In the genomic region with DNA sequence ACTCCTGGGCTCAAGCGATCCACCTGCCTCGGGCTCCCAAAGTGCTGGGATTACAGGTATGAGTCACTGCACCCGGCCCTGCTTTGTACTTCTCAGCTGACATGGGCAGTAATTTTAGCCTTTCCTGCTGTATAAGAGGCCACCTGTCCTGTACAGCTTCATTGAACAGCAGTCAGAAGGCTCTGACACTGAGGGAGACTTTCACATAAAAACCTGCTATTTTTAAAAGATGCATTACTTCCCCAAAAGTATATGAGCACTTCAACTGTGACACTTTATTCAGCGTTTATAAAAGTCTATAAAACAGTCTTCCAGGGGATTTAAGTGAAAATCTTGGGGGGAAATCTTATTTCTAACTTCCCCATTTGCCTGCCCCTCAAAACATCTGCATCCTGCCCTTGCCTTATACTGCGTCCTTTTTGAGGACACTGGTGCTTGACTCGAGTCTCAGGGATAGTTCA, we compare ENCODE assay signal across 14 cellular contexts. TPM values are rescaled to one million over a fixed set of nuclear protein-coding genes. Genes with fewer than 3 reads are reported as not detected.
DNase-seq lines count a peak whose midpoint lies in the region; ATAC-seq, FAIRE-seq and TF ChIP-seq lines count a peak whose summit lies in the region.
"Had no signal": no experiment of that assay in that cellular context is flagged by ENCODE, and none has a peak within 500 bp of the region (broad histone marks: within the 10 kb centered on the region; RNA-seq: fewer than 3 reads in every experiment).

No MANE protein-coding gene starts in this region.

- peak overlapping the region; percentile 76 for H3K4me2 ChIP-seq in GM12878 (ENCODE audit: control insufficient read depth, insufficient read depth)

- H3K27me3 ChIP-seq in GM12878 (replicated peaks in 1 of 2; ENCODE audit: control insufficient read depth in 2 of 2, insufficient read depth in 2 of 2, low read length in 1 of 2) (no peaks in the 10 kb centered on the region), stomach (no peaks in the 10 kb centered on the region)
- H3K27me3 ChIP-seq: MG63 had no signal

- TF ChIP-seq EP300 in GM12878 (IDR thresholded peaks at IDR 0.05; ENCODE audit: borderline replicate concordance in 1 of 2, control insufficient read depth in 1 of 2, low read depth in 2 of 2, low read length in 2 of 2) (no peak), stomach (IDR thresholded peaks at IDR 0.05) (no peak)

- H3K36me3 ChIP-seq in GM12878 (ENCODE audit: control insufficient read depth in 2 of 2, insufficient read depth in 2 of 2, low read length in 1 of 2): no peaks in the 10 kb centered on the region
- H3K36me3 ChIP-seq in stomach: no peaks in the 10 kb centered on the region
- H3K36me3 ChIP-seq: MG63, thoracic aorta had no signal

- DNase-seq in COLO668 (lab: John Stamatoyannopoulos, UW; ENCODE audit: unreplicated experiment): peak; percentile 91
- DNase-seq in NCI-H2029 (lab: John Stamatoyannopoulos, UW): peak; percentile 87
- DNase-seq in GM12878 (ENCODE audit: low read depth, low spot score): no peak
- DNase-seq in GM20000 (ENCODE audit: low spot score): no peak
- no peak for DNase-seq in stomach
- DNase-seq: foreskin melanocyte, MG63, SIG-M5 had no signal

- CTCF ChIA-PET in GM12878 (lab: Yijun Ruan, JAX): interaction anchor here (0.7 to 12.6 kb wide), 12 partner anchors 9 to 778 kb away, joined by 3 to 175 read pairs (median 4); a partner anchor contains a TSS

- in situ Hi-C loops in GM12878 (cut with MboI): no loop called here

- POLR2A ChIA-PET in GM12878 (lab: Charles Lee): interaction anchor here (0.6 to 2.7 kb wide), 8 partner anchors 9 to 275 kb away, joined by 3 to 25 read pairs (median 4); a partner anchor contains a TSS

- WGBS in GM12878 (ENCODE audit: insufficient coverage, insufficient replicate concordance, low lambda C conversion rate, missing lambda C conversion rate): under 1% methylated on average over 6 of the region's 6 CpGs
- 49 to 59% (median 52%) methylated on average over 6 of the region's 6 CpGs for WGBS in stomach, 5 donors

- H3K79me2 ChIP-seq in GM12878 (ENCODE audit: control insufficient read depth, insufficient read depth, low read length): no peaks in the 10 kb centered on the region

- H3K27ac ChIP-seq in GM12878 (ENCODE audit: control insufficient read depth, insufficient read depth) (peak overlapping the region; percentile 73), stomach (no peak overlapping the region)
- H3K27ac ChIP-seq: thoracic aorta had no signal

- ATAC-seq in GM21576 (IDR thresholded peaks at IDR 0.05; ENCODE audit: unreplicated experiment) (peak; percentile 57), GM12878 (peak; percentile 75), HG03342 (IDR thresholded peaks at IDR 0.05; ENCODE audit: unreplicated experiment) (no peak), HG03045 (IDR thresholded peaks at IDR 0.05; ENCODE audit: unreplicated experiment) (no peak)

- peak overlapping the region; percentile 41; the same call in 1 of the 2 replicates for H3K4me3 ChIP-seq in GM12878
- no peak overlapping the region for H3K4me3 ChIP-seq in stomach
- H3K4me3 ChIP-seq: MG63, thoracic aorta had no signal

- no peak for TF ChIP-seq CTCF in GM12878 (IDR thresholded peaks at IDR 0.05 in 2 of 3, conservative IDR thresholded peaks at IDR 0.05 in 1 of 3; ENCODE audit: control insufficient read depth in 2 of 3, extremely low read depth in 1 of 3, insufficient read depth in 1 of 3, low read depth in 3 of 3, low read length in 3 of 3)
- TF ChIP-seq CTCF in GM20000 (IDR thresholded peaks at IDR 0.05; ENCODE audit: extremely low read depth, missing control alignments): no peak
- TF ChIP-seq CTCF in stomach (IDR thresholded peaks at IDR 0.05): no peak

- TF ChIP-seq POLR2A in GM12878 (IDR thresholded peaks at IDR 0.05; ENCODE audit: low read depth, low read length) (no peak), stomach (IDR thresholded peaks at IDR 0.05) (no peak)

- TF ChIP-seq RAD21 in GM12878 (IDR thresholded peaks at IDR 0.05; ENCODE audit: insufficient read depth, low read depth, low read length): no peak

- H3K9me3 ChIP-seq in GM12878 (replicated peaks; ENCODE audit: control insufficient read depth, insufficient read depth, low read length): no peaks in the 10 kb centered on the region
- H3K9me3 ChIP-seq in stomach: no peaks in the 10 kb centered on the region
- H3K9me3 ChIP-seq: MG63, thoracic aorta had no signal

- peaks cover 49% of the 10 kb centered on the region for H3K4me1 ChIP-seq in GM12878 (ENCODE audit: control insufficient read depth, insufficient read depth, low read length)
- peaks cover 0 to 25% (median 5%) of the 10 kb centered on the region in 4 donors for H3K4me1 ChIP-seq in stomach

- H3K9ac ChIP-seq in GM12878 (ENCODE audit: control insufficient read depth, insufficient read depth, low read length): peak overlapping the region; percentile 15; the same call in 1 of the 2 replicates

- no TSS peak for BruUV-seq in GM12878 (replicated peaks; lab: Mats Ljungman, UMichigan)

- intact Hi-C loops in GM12878 (cut with micrococcal nuclease; ENCODE audit: unreplicated experiment) (no loop called here), stomach (cut with DNase I; ENCODE audit: low total_unique reads) (no loop called here)

- no peaks in the 10 kb centered on the region for H4K20me1 ChIP-seq in GM12878 (ENCODE audit: control insufficient read depth, insufficient read depth)

- FAIRE-seq in GM12878 (lab: Jason Lieb, UNC): no peak
- FAIRE-seq: colon had no signal

- SMC1A ChIA-PET in GM12878 (lab: Charles Lee; ENCODE audit: uncharacterized antibody, unreplicated experiment): interaction anchor here (0.7 to 9.8 kb wide), 6 partner anchors 8 to 298 kb away, joined by 3 to 73 read pairs (median 5); a partner anchor contains a TSS

- H2AFZ ChIP-seq in GM12878 (ENCODE audit: control insufficient read depth, low read depth, low read length): peak overlapping the region; percentile 41; the same call in 1 of the 2 replicates

- RAD21 ChIA-PET in GM12878 (lab: Charles Lee; ENCODE audit: unreplicated experiment): interaction anchor here (1.2 to 3.9 kb wide), 5 partner anchors 9 to 61 kb away, joined by 3 to 17 read pairs (median 5); a partner anchor contains a TSS

RNA-seq across cellular contexts. Expression of a gene that starts 17.6 kb away (rescaled TPM):
- total RNA-seq in GM12878 (2013; cell fraction: nucleolus; rRNA removed): not detected in 2 replicates
- total RNA-seq in GM12878 (2014; rRNA removed): not detected in 2 replicates
- total RNA-seq in GM12878 (2014; rRNA removed; fragmentation: Illumina TruSeq; extraction: Trizol): not detected in 2 replicates
- total RNA-seq in GM12878 (2021): not detected in 2 replicates
- not detected for polyA plus RNA-seq in GM12878 (2011; ENCODE audit: low read depth)
- not detected in 2 replicates for polyA plus RNA-seq in GM12878 (2011; rRNA removed)
- polyA plus RNA-seq in GM12878 (2011; cell fraction: cytosol; rRNA removed): not detected in 2 replicates
- not detected in 2 replicates for polyA plus RNA-seq in GM12878 (2011; cell fraction: nucleus; rRNA removed)
- polyA plus RNA-seq in GM12878 (2012): not detected in 2 replicates
- polyA plus RNA-seq in GM12878 (2014; fragmentation: Illumina TruSeq; extraction: Trizol): not detected in 2 replicates
- polyA plus RNA-seq in GM12878 (2014; fragmentation: Nextera tagmentation; extraction: Ambion mirVana): not detected
- polyA plus RNA-seq in GM12878 (2014; rRNA removed): not detected in 2 replicates
- polyA plus RNA-seq in GM12878 (2016; fragmentation: Nextera tagmentation; extraction: Ambion mirVana): not detected
- under 0.01 and 3,585 TPM in 2 replicates for polyA minus RNA-seq in GM12878 (2011; rRNA and poly(A)+ RNA removed)
- polyA minus RNA-seq in GM12878 (2011; cell fraction: cytosol; rRNA and poly(A)+ RNA removed): 537 and 622 TPM in 2 replicates
- under 0.01 TPM in 2 replicates for polyA minus RNA-seq in GM12878 (2011; cell fraction: nucleus; rRNA and poly(A)+ RNA removed)
- not detected for total RNA-seq in stomach
- polyA plus RNA-seq in stomach: not detected
- total RNA-seq: liver, thoracic aorta had no signal
- polyA plus RNA-seq: liver had no signal

RNA-seq across cellular contexts. Expression of a gene that starts 26.3 kb away (rescaled TPM):
- 36.3 and 49.0 TPM in 2 replicates for total RNA-seq in GM12878 (2013; cell fraction: nucleolus; rRNA removed)
- total RNA-seq in GM12878 (2014; rRNA removed): 73.1 and 78.7 TPM in 2 replicates
- total RNA-seq in GM12878 (2014; rRNA removed; fragmentation: Illumina TruSeq; extraction: Trizol): 80.7 and 85.6 TPM in 2 replicates
- 75.0 and 81.9 TPM in 2 replicates for total RNA-seq in GM12878 (2021)
- polyA plus RNA-seq in GM12878 (2011; ENCODE audit: low read depth): 21.7 TPM
- polyA plus RNA-seq in GM12878 (2011; rRNA removed): 95.0 and 97.8 TPM in 2 replicates
- 90.6 and 93.2 TPM in 2 replicates for polyA plus RNA-seq in GM12878 (2011; cell fraction: cytosol; rRNA removed)
- 108 and 123 TPM in 2 replicates for polyA plus RNA-seq in GM12878 (2011; cell fraction: nucleus; rRNA removed)
- polyA plus RNA-seq in GM12878 (2012): 30.7 and 38.9 TPM in 2 replicates
- 88.9 and 99.3 TPM in 2 replicates for polyA plus RNA-seq in GM12878 (2014; fragmentation: Illumina TruSeq; extraction: Trizol)
- 10 to 100 TPM; 42.3 to 45.5 TPM for polyA plus RNA-seq in GM12878 (2014; fragmentation: Nextera tagmentation; extraction: Ambion mirVana)
- polyA plus RNA-seq in GM12878 (2014; rRNA removed): 70.8 and 75.1 TPM in 2 replicates
- 100 to 1,000 TPM in 1 of 2 experiments, 10 to 100 TPM in 1; 99.3 to 104 TPM for polyA plus RNA-seq in GM12878 (2016; fragmentation: Nextera tagmentation; extraction: Ambion mirVana)
- polyA minus RNA-seq in GM12878 (2011; rRNA and poly(A)+ RNA removed): 107 and 133 TPM in 2 replicates
- polyA minus RNA-seq in GM12878 (2011; cell fraction: cytosol; rRNA and poly(A)+ RNA removed): 30.5 and 36.8 TPM in 2 replicates
- polyA minus RNA-seq in GM12878 (2011; cell fraction: nucleus; rRNA and poly(A)+ RNA removed): 28.8 and 38.6 TPM in 2 replicates
- total RNA-seq in stomach: 10 to 100 TPM in 3 of 5 donors, 1 to 10 TPM in 2; 2.3 to 34.8 (median 10.4) TPM
- 1 to 10 TPM; 1.4 to 6.5 (median 1.9) TPM for polyA plus RNA-seq in stomach

RNA-seq across cellular contexts. Expression of a gene that starts 38.8 kb away (rescaled TPM):
- 3.4 and 5.6 TPM in 2 replicates for total RNA-seq in GM12878 (2013; cell fraction: nucleolus; rRNA removed)
- 17.1 and 26.5 TPM in 2 replicates for total RNA-seq in GM12878 (2014; rRNA removed)
- total RNA-seq in GM12878 (2014; rRNA removed; fragmentation: Illumina TruSeq; extraction: Trizol): 8.5 and 10.3 TPM in 2 replicates
- total RNA-seq in GM12878 (2021): 15.9 and 18.1 TPM in 2 replicates
- 0.87 TPM for polyA plus RNA-seq in GM12878 (2011; ENCODE audit: low read depth)
- 1.7 and 2.6 TPM in 2 replicates for polyA plus RNA-seq in GM12878 (2011; rRNA removed)
- polyA plus RNA-seq in GM12878 (2011; cell fraction: cytosol; rRNA removed): 2.3 and 4.7 TPM in 2 replicates
- polyA plus RNA-seq in GM12878 (2011; cell fraction: nucleus; rRNA removed): 36.5 and 40.7 TPM in 2 replicates
- polyA plus RNA-seq in GM12878 (2012): 7.7 and 10.3 TPM in 2 replicates
- polyA plus RNA-seq in GM12878 (2014; fragmentation: Illumina TruSeq; extraction: Trizol): 3.8 and 8.3 TPM in 2 replicates
- polyA plus RNA-seq in GM12878 (2014; fragmentation: Nextera tagmentation; extraction: Ambion mirVana): 1 to 10 TPM in 1 of 2 experiments, under 1 TPM in 1; 0.93 to 1.8 TPM
- 43.9 and 45.9 TPM in 2 replicates for polyA plus RNA-seq in GM12878 (2014; rRNA removed)
- 1 to 10 TPM; 5.6 to 8.1 TPM for polyA plus RNA-seq in GM12878 (2016; fragmentation: Nextera tagmentation; extraction: Ambion mirVana)
- polyA minus RNA-seq in GM12878 (2011; rRNA and poly(A)+ RNA removed): 0.80 and 1.3 TPM in 2 replicates
- not detected in 2 replicates for polyA minus RNA-seq in GM12878 (2011; cell fraction: cytosol; rRNA and poly(A)+ RNA removed)
- 0.48 and 1.9 TPM in 2 replicates for polyA minus RNA-seq in GM12878 (2011; cell fraction: nucleus; rRNA and poly(A)+ RNA removed)
- total RNA-seq in stomach: 1 to 10 TPM in 2 of 5 donors, not detected in 3; 3.3 to 3.7 TPM
- 1 to 10 TPM; 4.4 to 8.6 (median 5.7) TPM for polyA plus RNA-seq in stomach

RNA-seq across cellular contexts. Expression of a gene that starts 39.1 kb away (rescaled TPM):
- total RNA-seq in GM12878 (2013; cell fraction: nucleolus; rRNA removed): 6.8 and 6.9 TPM in 2 replicates
- total RNA-seq in GM12878 (2014; rRNA removed) (11.7 and 16.7 TPM in 2 replicates), GM12878 (2014; rRNA removed; fragmentation: Illumina TruSeq; extraction: Trizol) (6.9 and 7.1 TPM in 2 replicates), GM12878 (2021) (13.2 and 13.8 TPM in 2 replicates), stomach (10 to 100 TPM in 1 of 5 donors, 1 to 10 TPM in 4; 2.4 to 22.8 (median 4.9) TPM)
- 4.5 TPM for polyA plus RNA-seq in GM12878 (2011; ENCODE audit: low read depth)
- polyA plus RNA-seq in GM12878 (2011; rRNA removed) (3.8 and 6.6 TPM in 2 replicates), GM12878 (2014; fragmentation: Illumina TruSeq; extraction: Trizol) (4.6 and 8.4 TPM in 2 replicates), GM12878 (2014; fragmentation: Nextera tagmentation; extraction: Ambion mirVana) (1 to 10 TPM; 3.1 to 6.2 TPM), GM12878 (2014; rRNA removed) (17.4 and 18.4 TPM in 2 replicates), GM12878 (2016; fragmentation: Nextera tagmentation; extraction: Ambion mirVana) (10 to 100 TPM; 22.5 to 23.9 TPM), stomach (1 to 10 TPM; 6.9 to 9.4 (median 7.3) TPM)
- polyA plus RNA-seq in GM12878 (2011; cell fraction: cytosol; rRNA removed): 15.3 and 18.0 TPM in 2 replicates
- polyA plus RNA-seq in GM12878 (2011; cell fraction: nucleus; rRNA removed): 10.2 and 12.0 TPM in 2 replicates
- polyA plus RNA-seq in GM12878 (2012): 10.5 and 12.2 TPM in 2 replicates
- 5.7 and 11.4 TPM in 2 replicates for polyA minus RNA-seq in GM12878 (2011; rRNA and poly(A)+ RNA removed)
- 5.7 and 6.1 TPM in 2 replicates for polyA minus RNA-seq in GM12878 (2011; cell fraction: cytosol; rRNA and poly(A)+ RNA removed)
- 2.7 and 3.1 TPM in 2 replicates for polyA minus RNA-seq in GM12878 (2011; cell fraction: nucleus; rRNA and poly(A)+ RNA removed)

Comparison
In these comparisons a context has a peak if more than half of its experiments do, and no peak if none do; other contexts are left out.
1. DNase-seq: peak in COLO668 (single experiment) and NCI-H2029 (single experiment); none in GM12878 (single experiment), GM20000 (single experiment) and stomach (single experiment).
2. ATAC-seq: peak in GM21576 (single experiment) and GM12878 (single experiment); none in HG03342 (single experiment) and HG03045 (single experiment).